In the genomic region with DNA sequence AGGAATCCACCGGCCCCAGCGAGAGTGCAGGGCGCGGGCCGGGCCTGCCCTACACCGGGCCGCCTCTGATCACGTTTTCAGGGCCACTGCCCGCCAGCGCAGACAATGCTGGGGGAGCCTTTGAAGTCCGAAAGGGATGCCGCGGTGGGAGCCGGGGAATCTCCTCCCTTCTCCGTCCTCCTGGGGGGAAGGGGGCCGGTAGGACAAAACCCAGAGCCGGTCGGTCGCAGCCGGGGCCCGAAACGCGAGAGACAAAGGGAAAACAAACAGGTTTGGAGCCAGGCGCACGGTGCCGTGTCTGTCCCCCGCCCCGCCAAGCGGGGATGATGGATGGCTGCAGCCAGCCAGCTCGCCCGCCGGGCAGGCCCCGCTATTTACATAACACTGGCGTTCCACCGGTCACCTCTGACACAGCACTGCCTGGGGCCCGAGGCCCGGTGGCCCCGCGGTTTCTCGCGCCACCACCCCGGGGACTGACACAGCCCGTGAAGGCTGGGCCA, we compare ENCODE assay signal across 1 cellular context.
TF ChIP-seq lines count a peak whose summit lies in the region.

No MANE protein-coding gene starts in this region.

TF ChIP-seq in SK-N-SH treated with all-trans-retinoic acid at 6 μM for 48 hours, 23 proteins besides CTCF, POLR2A, EP300 and RAD21 (continued from another document):
- TF ChIP-seq CSRNP3 (CRISPR knock-in tag; IDR thresholded peaks at IDR 0.05) (no peak), ZNF70 (CRISPR knock-in tag; IDR thresholded peaks at IDR 0.05) (no peak), ARNTL (CRISPR knock-in tag; IDR thresholded peaks at IDR 0.05; ENCODE audit: borderline replicate concordance, low read depth) (no peak)
TF ChIP-seq in SK-N-SH treated with all-trans-retinoic acid at 6 μM for 48 hours: peak in this region for 0.
